In genomic region chr6:68729377-68729903, GRCh38 we compare ENCODE assay signal across 20 cellular contexts.
DNase-seq lines count a peak whose midpoint lies in the region; ATAC-seq, FAIRE-seq and TF ChIP-seq lines count a peak whose summit lies in the region.
"Had no signal": no experiment of that assay in that cellular context is flagged by ENCODE, and none has a peak within 500 bp of the region (broad histone marks: within the 10 kb centered on the region; RNA-seq: fewer than 3 reads in every experiment).

No MANE protein-coding gene starts in this region.

- POLR2A ChIA-PET in K562 (lab: Yijun Ruan, JAX), result no interaction called here

- intact Hi-C loops in K562 (cut with micrococcal nuclease), result no loop called here
- intact Hi-C loops in dorsolateral prefrontal cortex (cut with DNase I), result loop anchor here (5.0 to 10.0 kb wide), 2 partner anchors 45 to 48 kb away; no protein-coding TSS in a partner anchor
- intact Hi-C loops in body of pancreas (cut with DNase I), result no loop called here

- CTCF ChIA-PET in K562 (lab: Yijun Ruan, JAX; ENCODE audit: low intra/inter-chr PET ratio), result no interaction called here

- H3K4me2 ChIP-seq in K562 (ENCODE audit: insufficient read depth, low read length), result no peak overlapping the region
- H3K4me2 ChIP-seq: A549, BLaER1 had no signal

- H2AFZ ChIP-seq in K562 (ENCODE audit: low read depth, low read length), result peak overlapping the region; percentile 28

- in situ Hi-C loops in K562 (cut with MboI), result no loop called here

- no peaks in the 10 kb centered on the region for H3K9me3 ChIP-seq in K562 (replicated peaks; ENCODE audit: control insufficient read depth, insufficient read depth, low read depth, low read length)
- no peaks in the 10 kb centered on the region for H3K9me3 ChIP-seq in body of pancreas
- H3K9me3 ChIP-seq: A549, BLaER1, Caco-2 had no signal

- H3K9me1 ChIP-seq in K562 (ENCODE audit: control insufficient read depth, insufficient read depth, low read length), result no peaks in the 10 kb centered on the region

- TF ChIP-seq EP300 in K562 (IDR thresholded peaks at IDR 0.05; ENCODE audit: low read length), result no peak

- H3K27ac ChIP-seq in K562 (ENCODE audit: extremely low read depth, low read depth, low read length), result no peak overlapping the region
- peak overlapping the region; percentile 9 to 92 (median 81) for H3K27ac ChIP-seq in dorsolateral prefrontal cortex
- H3K27ac ChIP-seq in layer of hippocampus (ENCODE audit: low read depth, low read length), result peak overlapping the region; percentile 69
- H3K27ac ChIP-seq in substantia nigra (ENCODE audit: low read depth, low read length, poor library complexity, severe bottlenecking), result peak overlapping the region; percentile 83
- no peak overlapping the region for H3K27ac ChIP-seq in body of pancreas
- H3K27ac ChIP-seq: A549, BLaER1 had no signal

- no peak overlapping the region for H3K9ac ChIP-seq in K562 (ENCODE audit: insufficient read depth in 1 of 2, low read depth in 2 of 2, low read length in 2 of 2)
- H3K9ac ChIP-seq: BLaER1 had no signal

- ATAC-seq in K562 (0 out of 3 replicates have a peak, but pooled peaks have one; percentile 14), body of pancreas (no peak), GM18870 (IDR thresholded peaks at IDR 0.05; ENCODE audit: unreplicated experiment) (no peak), GM19395 (IDR thresholded peaks at IDR 0.05; ENCODE audit: unreplicated experiment) (no peak)
- ATAC-seq: A549 had no signal

- H3K27me3 ChIP-seq in K562 (ENCODE audit: control insufficient read depth in 2 of 2, insufficient read depth in 2 of 2, low read length in 2 of 2), result no peaks in the 10 kb centered on the region
- no peaks in the 10 kb centered on the region for H3K27me3 ChIP-seq in dorsolateral prefrontal cortex
- no peaks in the 10 kb centered on the region for H3K27me3 ChIP-seq in layer of hippocampus (ENCODE audit: control insufficient read depth, insufficient read depth, low read length)
- no peaks in the 10 kb centered on the region for H3K27me3 ChIP-seq in body of pancreas
- H3K27me3 ChIP-seq: BLaER1 had no signal

- BruUV-seq in K562 (replicated peaks; lab: Mats Ljungman, UMichigan), result no TSS peak

- H3K36me3 ChIP-seq in K562 (ENCODE audit: control insufficient read depth, insufficient read depth, low read length) (no peaks in the 10 kb centered on the region), body of pancreas (replicated peaks in 1 of 2; ENCODE audit: insufficient read depth in 1 of 2, low read depth in 2 of 2) (no peaks in the 10 kb centered on the region)
- H3K36me3 ChIP-seq: BLaER1 had no signal

- no peak for TF ChIP-seq CTCF in K562 (IDR thresholded peaks at IDR 0.05 in 2 of 3, conservative IDR thresholded peaks at IDR 0.05 in 1 of 3; ENCODE audit: insufficient read depth in 2 of 3, low read depth in 1 of 3, low read length in 3 of 3)
- TF ChIP-seq CTCF in dorsolateral prefrontal cortex (IDR thresholded peaks at IDR 0.05 in 54 of 56, conservative IDR thresholded peaks at IDR 0.05 in 2 of 56; ENCODE audit: low read depth in 1 of 56, partially characterized antibody in 56 of 56), result no peak
- TF ChIP-seq CTCF in body of pancreas (IDR thresholded peaks at IDR 0.05), result no peak

- TF ChIP-seq POLR2A in K562 (conservative IDR thresholded peaks at IDR 0.05) (no peak), body of pancreas (IDR thresholded peaks at IDR 0.05) (no peak)

- no peaks in the 10 kb centered on the region for H4K20me1 ChIP-seq in K562 (replicated peaks; ENCODE audit: control insufficient read depth, insufficient read depth, low read length)
- H4K20me1 ChIP-seq: BLaER1 had no signal

- H3K4me3 ChIP-seq in K562 (no peak overlapping the region), dorsolateral prefrontal cortex (peak overlapping the region in 54 of 59 donors; percentile 4 to 66 (median 45)), body of pancreas (no peak overlapping the region)
- H3K4me3 ChIP-seq: A549, BLaER1 had no signal

- no peak for TF ChIP-seq RAD21 in K562 (CRISPR knock-in tag; conservative IDR thresholded peaks at IDR 0.05 in 1 of 2, IDR thresholded peaks at IDR 0.05 in 1 of 2)

- FAIRE-seq in K562 (lab: Jason Lieb, UNC), result no peak
- FAIRE-seq: A549, G401.6, GM12891, HTR-8/SVneo had no signal

- WGBS in K562 (ENCODE audit: insufficient coverage, low coverage, missing lambda C conversion rate), result 63% methylated on average over 5 of the region's 5 CpGs
- 56 to 57% methylated on average over 5 of the region's 5 CpGs for WGBS in body of pancreas, 2 donors

- DNase-seq in K562 (ENCODE audit: extremely low read depth in 1 of 4, low spot score in 3 of 4) (no peak), dorsolateral prefrontal cortex (no peak), substantia nigra (lab: John Stamatoyannopoulos, UW) (no peak), AG08395 (ENCODE audit: low spot score) (no peak), body of pancreas (no peak)
- DNase-seq: AML-193; Caco-2; CD8-positive, alpha-beta memory T cell; DMS79 treated with DMSO at 0.1 percent for 48 hours; EL; HCEC 1CT; HFFc6 had no signal

- peaks cover 0 to 11% of the 10 kb centered on the region in 2 experiments; a peak in 2 of 5 replicates for H3K4me1 ChIP-seq in K562 (replicated peaks in 1 of 2; ENCODE audit: control insufficient read depth in 2 of 2, insufficient read depth in 2 of 2, low read length in 2 of 2)
- H3K4me1 ChIP-seq in body of pancreas, result no peaks in the 10 kb centered on the region
- H3K4me1 ChIP-seq: A549, BLaER1, Caco-2 had no signal

- H3K79me2 ChIP-seq in K562 (ENCODE audit: control insufficient read depth, insufficient read depth, low read length), result no peaks in the 10 kb centered on the region

TF ChIP-seq in K562, 482 proteins besides CTCF, POLR2A, EP300 and RAD21:
- TF ChIP-seq ZMIZ1 (IDR thresholded peaks at IDR 0.05; ENCODE audit: low read depth in 2 of 2, low read length in 2 of 2) (no peak), CEBPB (tag; IDR thresholded peaks at IDR 0.05) (no peak)
TF ChIP-seq in K562: peak in this region for 0.

Comparison
In these comparisons a context has a peak if more than half of its experiments do, and no peak if none do; other contexts are left out.
1. H3K27ac ChIP-seq: peak in dorsolateral prefrontal cortex (59 of 59), layer of hippocampus (single experiment) and substantia nigra (single experiment); none in K562 (single experiment) and body of pancreas (0 of 4).
2. H3K4me3 ChIP-seq: peak in dorsolateral prefrontal cortex (54 of 59); none in K562 (single experiment) and body of pancreas (0 of 2).
3. intact Hi-C loops: an anchor here in dorsolateral prefrontal cortex (5.0 to 10.0 kb wide); none called in K562 and body of pancreas.